In genomic region chr1:36964830-36965229, GRCh38 we compare ENCODE assay signal across 20 cellular contexts.
DNase-seq lines count a peak whose midpoint lies in the region; ATAC-seq, FAIRE-seq and TF ChIP-seq lines count a peak whose summit lies in the region.
"Had no signal": no experiment of that assay in that cellular context is flagged by ENCODE, and none has a peak within 500 bp of the region (broad histone marks: within the 10 kb centered on the region; RNA-seq: fewer than 3 reads in every experiment).

No MANE protein-coding gene starts in this region.

- FAIRE-seq in D721Med (lab: Jason Lieb, UNC), result peak; percentile 92
- FAIRE-seq: GM12891, GM19239, H1, HepG2 had no signal

- H3K27me3 Mint-ChIP-seq in glutamatergic neuron (ENCODE audit: unreplicated experiment), result peaks cover 26% of the 10 kb centered on the region

- DNase-seq in NCI-H524 (lab: John Stamatoyannopoulos, UW) (peak; percentile 52 to 64), NCI-H524 treated with DMSO at 0.1 percent for 48 hours (lab: John Stamatoyannopoulos, UW) (no peak), D721Med (ENCODE audit: insufficient read length, low spot score) (no peak), NCI-H69 (lab: John Stamatoyannopoulos, UW) (peak; percentile 6), glutamatergic neuron (no peak), GM03348 (ENCODE audit: low spot score) (no peak)
- DNase-seq: 8988T; CD4-positive, alpha-beta memory T cell; DMS 273 treated with DMSO at 0.1 percent for 48 hours; DMS53; DND-41; EL had no signal

- H3K9me3 Mint-ChIP-seq in glutamatergic neuron (ENCODE audit: unreplicated experiment), result peaks cover 10% of the 10 kb centered on the region
- H3K9me3 Mint-ChIP-seq: CD14-positive monocyte had no signal

- ATAC-seq in HG03108 (IDR thresholded peaks at IDR 0.05; ENCODE audit: unreplicated experiment) (no peak), HG03565 (IDR thresholded peaks at IDR 0.05; ENCODE audit: unreplicated experiment) (no peak)
- ATAC-seq: HepG2 had no signal

- no peak overlapping the region for H3K4me3 Mint-ChIP-seq in glutamatergic neuron (ENCODE audit: unreplicated experiment)
- H3K4me3 Mint-ChIP-seq: CD14-positive monocyte; CD4-positive, alpha-beta memory T cell; IgD-negative memory B cell had no signal

- H3K27ac Mint-ChIP-seq in glutamatergic neuron (ENCODE audit: unreplicated experiment), result peak overlapping the region; percentile 46
- H3K27ac Mint-ChIP-seq: CD4-positive, alpha-beta memory T cell; IgD-negative memory B cell had no signal

- TF ChIP-seq CTCF in D721Med (IDR thresholded peaks at IDR 0.05; ENCODE audit: insufficient read depth, missing control alignments) (no peak), glutamatergic neuron (IDR thresholded peaks at IDR 0.05; ENCODE audit: partially characterized antibody, unreplicated experiment) (no peak)

- peaks cover 7% of the 10 kb centered on the region for H3K36me3 Mint-ChIP-seq in glutamatergic neuron (ENCODE audit: unreplicated experiment)
- H3K36me3 Mint-ChIP-seq: CD14-positive monocyte; CD4-positive, alpha-beta memory T cell; IgD-negative memory B cell had no signal

- H3K4me1 Mint-ChIP-seq in glutamatergic neuron (ENCODE audit: low read depth, unreplicated experiment), result peaks cover 36% of the 10 kb centered on the region
- H3K4me1 Mint-ChIP-seq: CD14-positive monocyte; CD4-positive, alpha-beta memory T cell; IgD-negative memory B cell had no signal

Comparison
In these comparisons a context has a peak if more than half of its experiments do, and no peak if none do; other contexts are left out.
1. DNase-seq: peak in NCI-H524 (2 of 2) and NCI-H69 (single experiment); none in NCI-H524 treated with DMSO at 0.1 percent for 48 hours (single experiment), D721Med (single experiment), glutamatergic neuron (single experiment) and GM03348 (single experiment).